In genomic region chr9:76023715-76024195, GRCh38 we compare ENCODE assay signal across 10 cellular contexts.
A peak's percentile ranks its signal among the peaks of the same experiment; 100 is the strongest.
DNase-seq lines count a peak whose midpoint lies in the region; ATAC-seq lines count a peak whose summit lies in the region.
"Had no signal": no experiment of that assay in that cellular context is flagged by ENCODE, and none has a peak within 500 bp of the region (broad histone marks: within the 10 kb centered on the region; RNA-seq: fewer than 3 reads in every experiment).

No MANE protein-coding gene starts in this region.

- no peaks in the 10 kb centered on the region for H3K9me3 Mint-ChIP-seq in activated T-helper 1 cell treated with anti-CD3 and anti-CD28 coated beads, Interleukin-12 subunit alpha, Interleukin-12 subunit beta, Interleukin-2, Interleukin-4 antibody, amounts not matched to agents 30 ng/mL and 10 ng/mL and 1 ng/mL, durations not matched to agents 14 hours and 24 hours and 36 hours
- no peaks in the 10 kb centered on the region for H3K9me3 Mint-ChIP-seq in natural killer cell treated with Interleukin-12 subunit alpha and Interleukin-12 subunit beta and Interleukin-15 and Interleukin-18, amount 100 ng/mL, for 72 hours

- H3K4me3 Mint-ChIP-seq in activated T-helper 1 cell treated with anti-CD3 and anti-CD28 coated beads, Interleukin-12 subunit alpha, Interleukin-12 subunit beta, Interleukin-2, Interleukin-4 antibody, amounts not matched to agents 30 ng/mL and 10 ng/mL and 1 ng/mL, durations not matched to agents 14 hours and 24 hours and 36 hours, result peak overlapping the region; percentile 75
- H3K4me3 Mint-ChIP-seq in natural killer cell treated with Interleukin-12 subunit alpha and Interleukin-12 subunit beta and Interleukin-15 and Interleukin-18, amount 100 ng/mL, for 72 hours, result no peak overlapping the region

- no peaks in the 10 kb centered on the region for H3K9me3 ChIP-seq in KOPT-K1 (ENCODE audit: insufficient read depth, low read length, poor library complexity, severe bottlenecking)

- intact Hi-C loops in activated T-helper 1 cell treated with anti-CD3 and anti-CD28 coated beads, Interleukin-12 subunit alpha, Interleukin-12 subunit beta, Interleukin-2, Interleukin-4 antibody, amounts not matched to agents 30 ng/mL and 10 ng/mL and 1 ng/mL, durations not matched to agents 14 hours and 24 hours and 36 hours (cut with micrococcal nuclease), result loop anchor here (1.0 to 10.0 kb wide), 7 partner anchors 11 to 551 kb away; partner anchors contain the start of genes PCSK5 and RFK

- H3K36me3 ChIP-seq in KOPT-K1 (ENCODE audit: insufficient read depth, low read length), result no peaks in the 10 kb centered on the region

- H3K36me3 Mint-ChIP-seq in activated T-helper 1 cell treated with anti-CD3 and anti-CD28 coated beads, Interleukin-12 subunit alpha, Interleukin-12 subunit beta, Interleukin-2, Interleukin-4 antibody, amounts not matched to agents 30 ng/mL and 10 ng/mL and 1 ng/mL, durations not matched to agents 14 hours and 24 hours and 36 hours (ENCODE audit: low read depth), result peaks cover 5% of the 10 kb centered on the region
- peaks cover 4% of the 10 kb centered on the region for H3K36me3 Mint-ChIP-seq in natural killer cell treated with Interleukin-12 subunit alpha and Interleukin-12 subunit beta and Interleukin-15 and Interleukin-18, amount 100 ng/mL, for 72 hours

- peak overlapping the region; percentile 77 for H3K27ac Mint-ChIP-seq in activated T-helper 1 cell treated with anti-CD3 and anti-CD28 coated beads, Interleukin-12 subunit alpha, Interleukin-12 subunit beta, Interleukin-2, Interleukin-4 antibody, amounts not matched to agents 30 ng/mL and 10 ng/mL and 1 ng/mL, durations not matched to agents 14 hours and 24 hours and 36 hours
- peak overlapping the region in 1 of 2 donors; percentile 60 for H3K27ac Mint-ChIP-seq in natural killer cell treated with Interleukin-12 subunit alpha and Interleukin-12 subunit beta and Interleukin-15 and Interleukin-18, amount 100 ng/mL, for 72 hours

- H3K27ac ChIP-seq in KOPT-K1 (ENCODE audit: low read depth, low read length, poor library complexity, severe bottlenecking), result peak overlapping the region; percentile 95
- H3K27ac ChIP-seq: skin epidermis had no signal

- no peak for ATAC-seq in natural killer cell treated with Interleukin-12 subunit alpha and Interleukin-12 subunit beta and Interleukin-15 and Interleukin-18, amount 100 ng/mL, for 72 hours
- ATAC-seq in HG02938 (IDR thresholded peaks at IDR 0.05; ENCODE audit: unreplicated experiment), result no peak

- H3K4me1 Mint-ChIP-seq in activated T-helper 1 cell treated with anti-CD3 and anti-CD28 coated beads, Interleukin-12 subunit alpha, Interleukin-12 subunit beta, Interleukin-2, Interleukin-4 antibody, amounts not matched to agents 30 ng/mL and 10 ng/mL and 1 ng/mL, durations not matched to agents 14 hours and 24 hours and 36 hours (ENCODE audit: low read depth), result peaks cover 87% of the 10 kb centered on the region
- H3K4me1 Mint-ChIP-seq in natural killer cell treated with Interleukin-12 subunit alpha and Interleukin-12 subunit beta and Interleukin-15 and Interleukin-18, amount 100 ng/mL, for 72 hours (ENCODE audit: low read depth in 2 of 2), result peaks cover 19 to 29% of the 10 kb centered on the region in 2 donors

- DNase-seq in Ammon's horn (ENCODE audit: low spot score) (peak; percentile 35), inferior parietal cortex (ENCODE audit: extremely low spot score) (peak; percentile 13), occipital lobe (lab: John Stamatoyannopoulos, UW) (no peak), HT-29 (ENCODE audit: low spot score) (no peak)
- DNase-seq in activated T-helper 1 cell treated with anti-CD3 and anti-CD28 coated beads, Interleukin-12 subunit alpha, Interleukin-12 subunit beta, Interleukin-2, Interleukin-4 antibody, amounts not matched to agents 30 ng/mL and 10 ng/mL and 1 ng/mL, durations not matched to agents 14 hours and 24 hours and 36 hours (ENCODE audit: low spot score), result peak; percentile 35
- no peak for DNase-seq in natural killer cell treated with Interleukin-12 subunit alpha and Interleukin-12 subunit beta and Interleukin-15 and Interleukin-18, amount 100 ng/mL, for 72 hours (ENCODE audit: low spot score)
- DNase-seq: NCI-H2171 treated with DMSO at 0.1 percent for 48 hours had no signal

- H3K27me3 Mint-ChIP-seq in activated T-helper 1 cell treated with anti-CD3 and anti-CD28 coated beads, Interleukin-12 subunit alpha, Interleukin-12 subunit beta, Interleukin-2, Interleukin-4 antibody, amounts not matched to agents 30 ng/mL and 10 ng/mL and 1 ng/mL, durations not matched to agents 14 hours and 24 hours and 36 hours (ENCODE audit: insufficient read depth), result no peaks in the 10 kb centered on the region
- H3K27me3 Mint-ChIP-seq in natural killer cell treated with Interleukin-12 subunit alpha and Interleukin-12 subunit beta and Interleukin-15 and Interleukin-18, amount 100 ng/mL, for 72 hours, result no peaks in the 10 kb centered on the region

Comparison
In these comparisons a context has a peak if more than half of its experiments do, and no peak if none do; other contexts are left out.
1. DNase-seq: peak in Ammon's horn (single experiment), activated T-helper 1 cell treated with anti-CD3 and anti-CD28 coated beads, Interleukin-12 subunit alpha, Interleukin-12 subunit beta, Interleukin-2, Interleukin-4 antibody, amounts not matched to agents 30 ng/mL and 10 ng/mL and 1 ng/mL, durations not matched to agents 14 hours and 24 hours and 36 hours (single experiment) and inferior parietal cortex (single experiment); none in occipital lobe (single experiment), HT-29 (single experiment) and natural killer cell treated with Interleukin-12 subunit alpha and Interleukin-12 subunit beta and Interleukin-15 and Interleukin-18, amount 100 ng/mL, for 72 hours (single experiment).